In the genomic region with DNA sequence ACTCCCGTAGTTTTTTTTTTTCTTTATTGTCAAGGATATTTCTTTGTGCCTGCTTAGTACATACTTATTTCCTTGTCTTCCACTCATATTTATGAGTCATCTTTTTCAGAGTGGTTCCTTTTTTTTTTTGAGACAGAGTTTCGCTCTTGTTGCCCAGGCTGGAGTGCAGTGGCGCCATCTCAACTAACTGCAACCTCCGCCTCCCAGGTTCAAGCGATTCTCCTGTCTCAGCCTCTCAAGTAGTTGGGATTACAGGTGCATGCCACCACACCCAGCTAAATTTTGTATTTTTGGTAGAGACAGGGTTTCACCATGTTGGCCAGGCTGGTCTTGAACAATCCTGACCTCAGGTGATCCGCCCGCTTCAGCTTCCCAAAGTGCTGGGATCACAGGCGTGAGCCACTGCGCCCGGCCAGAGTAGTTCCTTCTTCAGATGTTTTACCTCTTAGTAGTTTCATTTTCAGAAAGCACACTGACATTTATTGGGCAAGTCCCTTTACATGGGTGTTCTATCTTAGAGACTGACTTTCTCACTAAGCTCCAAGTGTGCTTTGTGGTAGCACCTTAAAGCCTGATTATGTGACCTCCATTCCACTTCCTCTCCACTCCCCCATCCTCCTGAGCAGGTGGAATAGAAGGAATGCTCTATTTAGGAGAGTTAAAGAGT, we compare ENCODE assay signal across 8 cellular contexts. TPM values are rescaled to one million over a fixed set of nuclear protein-coding genes. Genes with fewer than 3 reads are reported as not detected.
DNase-seq lines count a peak whose midpoint lies in the region; ATAC-seq and TF ChIP-seq lines count a peak whose summit lies in the region.
"Not testable (repeated sequence)": the region's sequence is repeated elsewhere in the genome, so short reads cannot be mapped to it uniquely, and the experiment has no call there.

No MANE protein-coding gene starts in this region.

- H3K36me3 ChIP-seq in tibial nerve: not testable (repeated sequence)

- H3K9me3 ChIP-seq in tibial nerve: not testable (repeated sequence)

- TF ChIP-seq POLR2A in tibial nerve (IDR thresholded peaks at IDR 0.05): not testable (repeated sequence)

- peak overlapping the region; percentile 66 for H3K27ac Mint-ChIP-seq in nephron progenitor cell

- not testable (repeated sequence) for H3K4me3 Mint-ChIP-seq in nephron progenitor cell

- ATAC-seq in GM18517 (IDR thresholded peaks at IDR 0.05; ENCODE audit: unreplicated experiment): peak; percentile 56
- ATAC-seq in GM21717 (IDR thresholded peaks at IDR 0.05; ENCODE audit: unreplicated experiment): peak; percentile 41
- peak; percentile 46 for ATAC-seq in HG03442 (IDR thresholded peaks at IDR 0.05; ENCODE audit: unreplicated experiment)

- not testable (repeated sequence) for H3K9me3 Mint-ChIP-seq in nephron progenitor cell

- TF ChIP-seq CTCF in nephron progenitor cell (IDR thresholded peaks at IDR 0.05); tibial nerve (IDR thresholded peaks at IDR 0.05): not testable (repeated sequence)

- peak overlapping the region in 3 of 4 donors; percentile 9 to 63 (median 42) for H3K27ac ChIP-seq in tibial nerve

- peaks cover 35% of the 10 kb centered on the region for H3K4me1 Mint-ChIP-seq in nephron progenitor cell

- WGBS in tibial nerve, 2 donors: 76 to 85% methylated on average over 10 of the region's 10 CpGs

- not testable (repeated sequence) for TF ChIP-seq EP300 in tibial nerve (IDR thresholded peaks at IDR 0.05)

- peaks cover 31% of the 10 kb centered on the region for H3K27me3 Mint-ChIP-seq in nephron progenitor cell (ENCODE audit: low read depth, poor library complexity)

- H3K4me1 ChIP-seq in tibial nerve: peaks cover 0 to 49% (median 14%) of the 10 kb centered on the region in 4 donors

- H3K36me3 Mint-ChIP-seq in nephron progenitor cell (ENCODE audit: low read depth): not testable (repeated sequence)

- peak; percentile 70 for DNase-seq in SIG-M5 (lab: John Stamatoyannopoulos, UW)
- peak; percentile 80 for DNase-seq in activated CD8-positive, alpha-beta memory T cell treated with anti-CD3 and anti-CD28 coated beads for 24 hours
- peak; percentile 6 for DNase-seq in effector CD4-positive, alpha-beta T cell
- not testable (repeated sequence) for DNase-seq in nephron progenitor cell; tibial nerve (ENCODE audit: low spot score in 2 of 2)

- H3K4me3 ChIP-seq in tibial nerve: peak overlapping the region in 2 of 4 donors; percentile 21

- not testable (repeated sequence) for H3K27me3 ChIP-seq in tibial nerve

RNA-seq across cellular contexts. Expression of gene BICRAL, which starts 6.9 kb away (rescaled TPM):
- total RNA-seq in tibial nerve: 10 to 100 TPM; 17.1 to 25.1 (median 23.2) TPM

RNA-seq across cellular contexts. Expression of gene TBCC, which starts 29.1 kb away (rescaled TPM):
- total RNA-seq in tibial nerve: 10 to 100 TPM; 20.7 to 29.4 (median 25.4) TPM

RNA-seq across cellular contexts. Expression of gene PRPH2, which starts 52.6 kb away (rescaled TPM):
- total RNA-seq in tibial nerve: 1 to 10 TPM in 2 of 4 donors, under 1 TPM in 1, not detected in 1; 0.22 to 1.5 (median 1.2) TPM
